In the genomic region with DNA sequence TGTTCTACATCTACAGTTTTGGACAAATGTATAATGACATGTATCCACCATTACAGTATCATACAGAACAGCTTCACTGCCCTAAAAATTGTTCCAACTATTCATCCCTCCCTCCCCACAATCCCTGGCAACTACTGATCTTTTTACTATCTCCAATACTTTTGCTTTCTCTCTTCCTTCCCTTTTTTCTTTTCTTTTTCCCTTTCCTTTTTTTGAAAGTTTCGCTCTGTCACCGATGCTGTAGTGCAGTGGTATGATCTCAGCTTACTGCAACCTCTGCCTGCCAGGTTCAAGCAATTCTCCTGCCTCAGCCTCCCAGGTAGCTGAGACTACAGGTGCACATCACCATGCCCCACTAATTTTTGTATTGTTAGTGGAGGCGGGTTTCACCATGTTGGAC, we compare ENCODE assay signal across 28 cellular contexts. TPM values are rescaled to one million over a fixed set of nuclear protein-coding genes. Genes with fewer than 3 reads are reported as not detected.
A peak's percentile ranks its signal among the peaks of the same experiment; 100 is the strongest.
DNase-seq lines count a peak whose midpoint lies in the region; FAIRE-seq and TF ChIP-seq lines count a peak whose summit lies in the region.
"Had no signal": no experiment of that assay in that cellular context is flagged by ENCODE, and none has a peak within 500 bp of the region (broad histone marks: within the 10 kb centered on the region; RNA-seq: fewer than 3 reads in every experiment).

No MANE protein-coding gene starts in this region.

- no peaks in the 10 kb centered on the region for H3K36me3 ChIP-seq in osteoblast (ENCODE audit: insufficient read depth, low read length)

- H3K4me3 Mint-ChIP-seq in T-helper 1 cell treated with Interleukin-12 subunit alpha and Interleukin-12 subunit beta and Interleukin-4 antibody, amounts not matched to agents 30 μg/mL and 1 μg/mL, for 36 hours, result no peak overlapping the region

- peaks cover 10% of the 10 kb centered on the region for H3K4me1 Mint-ChIP-seq in T-helper 1 cell treated with Interleukin-12 subunit alpha and Interleukin-12 subunit beta and Interleukin-4 antibody, amounts not matched to agents 30 μg/mL and 1 μg/mL, for 36 hours (ENCODE audit: low read depth)

- H3K4me1 ChIP-seq in osteoblast (ENCODE audit: insufficient read depth, low read length), result no peaks in the 10 kb centered on the region
- H3K4me1 ChIP-seq: A549; BLaER1 treated with 17β-estradiol and CSF1 and Interleukin-3, amounts not matched to agents 10 nM and 100 nM had no signal

- H3K27ac ChIP-seq in osteoblast (ENCODE audit: low read depth, low read length), result no peak overlapping the region
- H3K27ac ChIP-seq: 22Rv1; A549; BLaER1 treated with 17β-estradiol and CSF1 and Interleukin-3, amounts not matched to agents 10 nM and 100 nM; C4-2B had no signal

- H3K9me3 ChIP-seq in osteoblast (ENCODE audit: low read depth, low read length), result no peaks in the 10 kb centered on the region
- H3K9me3 ChIP-seq: A549 had no signal

- H4K20me1 ChIP-seq in osteoblast (ENCODE audit: insufficient read depth, low read length), result no peaks in the 10 kb centered on the region
- H4K20me1 ChIP-seq: BLaER1 treated with 17β-estradiol and CSF1 and Interleukin-3, amounts not matched to agents 10 nM and 100 nM had no signal

- FAIRE-seq in HTR-8/SVneo (lab: Jason Lieb, UNC), result peak; percentile 85
- FAIRE-seq: A549, GM12878, GM12892, GM18507 had no signal

- no peak overlapping the region for H3K4me3 ChIP-seq in osteoblast (ENCODE audit: insufficient read depth, low read length)
- H3K4me3 ChIP-seq: A549; BLaER1 treated with 17β-estradiol and CSF1 and Interleukin-3, amounts not matched to agents 10 nM and 100 nM; GM12878 had no signal

- no peak for TF ChIP-seq CTCF in osteoblast (IDR thresholded peaks at IDR 0.05; ENCODE audit: extremely low read depth, low read depth, low read length)

- no peaks in the 10 kb centered on the region for H3K36me3 Mint-ChIP-seq in T-helper 1 cell treated with Interleukin-12 subunit alpha and Interleukin-12 subunit beta and Interleukin-4 antibody, amounts not matched to agents 30 μg/mL and 1 μg/mL, for 36 hours (ENCODE audit: low read depth)
- H3K36me3 Mint-ChIP-seq: CD4-positive, alpha-beta memory T cell; CD8-positive, alpha-beta memory T cell had no signal

- no peak overlapping the region for H2AFZ ChIP-seq in osteoblast (ENCODE audit: low read length)

- DNase-seq in T-helper 1 cell (no peak), HTR-8/SVneo (ENCODE audit: insufficient read length, low spot score) (no peak), MV-4-11 (lab: John Stamatoyannopoulos, UW) (peak; percentile 7), cerebellar nuclear complex (lab: John Stamatoyannopoulos, UW) (no peak), osteoblast (ENCODE audit: insufficient read length, low spot score, missing footprints) (no peak)
- DNase-seq: AML-193; CD4-positive, alpha-beta memory T cell; CD8-positive, alpha-beta memory T cell; COR-L47; DMS 273 treated with DMSO at 0.1 percent for 48 hours; DMS153; DMS53; DMS79; DND-41; EL; GDM1 had no signal

- H3K4me2 ChIP-seq in osteoblast (ENCODE audit: insufficient read depth, low read length), result no peak overlapping the region
- H3K4me2 ChIP-seq: A549; BLaER1 treated with 17β-estradiol and CSF1 and Interleukin-3, amounts not matched to agents 10 nM and 100 nM had no signal

- peaks cover 22% of the 10 kb centered on the region for H3K27me3 Mint-ChIP-seq in T-helper 1 cell treated with Interleukin-12 subunit alpha and Interleukin-12 subunit beta and Interleukin-4 antibody, amounts not matched to agents 30 μg/mL and 1 μg/mL, for 36 hours (ENCODE audit: low read depth)
- H3K27me3 Mint-ChIP-seq: B cell; CD4-positive, alpha-beta memory T cell had no signal

- no peaks in the 10 kb centered on the region for H3K27me3 ChIP-seq in osteoblast (ENCODE audit: insufficient read depth, low read length)

- H3K27ac Mint-ChIP-seq in T-helper 1 cell treated with Interleukin-12 subunit alpha and Interleukin-12 subunit beta and Interleukin-4 antibody, amounts not matched to agents 30 μg/mL and 1 μg/mL, for 36 hours, result peak overlapping the region; percentile 29
- H3K27ac Mint-ChIP-seq: B cell had no signal

- no peaks in the 10 kb centered on the region for H3K79me2 ChIP-seq in osteoblast (ENCODE audit: insufficient read depth, low read length)

- H3K9me3 Mint-ChIP-seq in T-helper 1 cell treated with Interleukin-12 subunit alpha and Interleukin-12 subunit beta and Interleukin-4 antibody, amounts not matched to agents 30 μg/mL and 1 μg/mL, for 36 hours, result no peaks in the 10 kb centered on the region
- H3K9me3 Mint-ChIP-seq: CD4-positive, alpha-beta memory T cell; CD8-positive, alpha-beta memory T cell had no signal

RNA-seq across cellular contexts. Expression of a gene that starts 2.5 kb away (rescaled TPM):
- total RNA-seq in osteoblast, result 1.8 and 2.5 TPM in 2 replicates
- total RNA-seq: A172, G401 had no signal

RNA-seq across cellular contexts. Expression of a gene that starts 20.1 kb away (rescaled TPM):
- total RNA-seq in osteoblast, result 57.5 and 58.3 TPM in 2 replicates

RNA-seq across cellular contexts. Expression of a gene that starts 23.2 kb away (rescaled TPM):
- total RNA-seq in osteoblast, result not detected in 2 replicates
- total RNA-seq: A172; B cell; CD4-positive, alpha-beta memory T cell; CD8-positive, alpha-beta memory T cell; Daoy; G401; GM12878 had no signal

RNA-seq across cellular contexts. Expression of a gene that starts 30.4 kb away (rescaled TPM):
- under 0.01 and 0.29 TPM in 2 replicates for total RNA-seq in osteoblast
- total RNA-seq: A172; B cell; CD8-positive, alpha-beta memory T cell; G401; GM12878 had no signal

RNA-seq across cellular contexts. Expression of a gene that starts 52.2 kb away (rescaled TPM):
- 1.4 and 58.0 TPM in 2 replicates for total RNA-seq in osteoblast
- total RNA-seq: G401 had no signal
